In the genomic region with DNA sequence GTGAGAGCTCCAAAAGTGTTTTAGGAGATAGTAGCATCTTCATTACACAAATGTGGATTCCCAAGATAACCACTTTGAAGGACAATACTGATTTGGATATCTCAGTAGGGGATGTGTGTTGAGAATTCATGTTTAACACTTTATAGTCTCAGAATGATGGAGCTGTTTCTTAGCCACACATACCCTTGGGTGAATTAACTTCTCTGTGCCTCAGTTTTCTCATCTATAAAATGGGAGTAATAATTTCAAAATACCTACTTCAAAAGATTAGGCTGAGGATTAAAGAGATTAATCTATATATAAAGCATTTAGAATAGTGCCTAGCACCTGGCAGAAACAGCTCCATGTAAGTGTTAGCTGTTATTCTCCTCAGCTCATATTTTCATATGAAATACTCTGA, we compare ENCODE assay signal across 32 cellular contexts. TPM values are rescaled to one million over a fixed set of nuclear protein-coding genes. Genes with fewer than 3 reads are reported as not detected.
"Had no signal": no experiment of that assay in that cellular context is flagged by ENCODE, and none has a peak within 500 bp of the region (broad histone marks: within the 10 kb centered on the region; RNA-seq: fewer than 3 reads in every experiment).

No MANE protein-coding gene starts in this region.

- H3K27me3 ChIP-seq: ovary, spleen, suprapubic skin, testis, tibial nerve, upper lobe of left lung, vagina had no signal

- H3K27ac ChIP-seq: ovary, parathyroid adenoma, psoas muscle, spleen, suprapubic skin, testis, upper lobe of left lung, vagina had no signal

- H3K4me2 ChIP-seq: smooth muscle cell had no signal

- H3K36me3 Mint-ChIP-seq: naive thymus-derived CD8-positive, alpha-beta T cell; natural killer cell treated with Interleukin-12 subunit alpha and Interleukin-12 subunit beta and Interleukin-15 and Interleukin-18, amount 100 ng/mL, for 72 hours; stimulated activated memory B cell treated with anti-CD40 and anti-IgM and Interleukin-4, amounts not matched to agents 10 μg/mL and 1 μg/mL and 100 μg/mL, for 72 hours had no signal

- H3K79me2 ChIP-seq: parathyroid adenoma had no signal

- ATAC-seq: naive thymus-derived CD8-positive, alpha-beta T cell; natural killer cell treated with Interleukin-12 subunit alpha and Interleukin-12 subunit beta and Interleukin-15 and Interleukin-18, amount 100 ng/mL, for 72 hours; psoas muscle; right cardiac atrium; sciatic nerve; stimulated activated memory B cell treated with anti-CD40 and anti-IgM and Interleukin-4, amounts not matched to agents 10 μg/mL and 1 μg/mL and 100 μg/mL, for 72 hours; stimulated activated naive CD8-positive, alpha-beta T cell treated with anti-CD3 and anti-CD28 coated beads, Interleukin-15, amount 100 ng/mL, for 72 hours; stimulated activated naive CD8-positive, alpha-beta T cell treated with anti-CD3 and anti-CD28 coated beads, Interleukin-15, Interleukin-2, amounts not matched to agents 100 U/mL and 50 U/mL, for 24 hours had no signal

- H3K4me1 ChIP-seq: parathyroid adenoma, psoas muscle, suprapubic skin, testis, upper lobe of left lung, vagina had no signal

- H3K4me1 Mint-ChIP-seq: naive thymus-derived CD8-positive, alpha-beta T cell; nephron progenitor cell; neural crest cell; stimulated activated memory B cell treated with anti-CD40 and anti-IgM and Interleukin-4, amounts not matched to agents 10 μg/mL and 1 μg/mL and 100 μg/mL, for 72 hours; stimulated activated naive CD8-positive, alpha-beta T cell treated with anti-CD3 and anti-CD28 coated beads, Interleukin-15, amount 100 ng/mL, for 72 hours had no signal

- H3K27ac Mint-ChIP-seq: naive thymus-derived CD8-positive, alpha-beta T cell; natural killer cell treated with Interleukin-12 subunit alpha and Interleukin-12 subunit beta and Interleukin-15 and Interleukin-18, amount 100 ng/mL, for 72 hours; nephron progenitor cell; progenitor cell of endocrine pancreas; stimulated activated memory B cell treated with anti-CD40 and anti-IgM and Interleukin-4, amounts not matched to agents 10 μg/mL and 1 μg/mL and 100 μg/mL, for 72 hours; stimulated activated naive CD8-positive, alpha-beta T cell treated with anti-CD3 and anti-CD28 coated beads, Interleukin-15, amount 100 ng/mL, for 72 hours had no signal

- H3K9me3 Mint-ChIP-seq: naive thymus-derived CD8-positive, alpha-beta T cell; natural killer cell treated with Interleukin-12 subunit alpha and Interleukin-12 subunit beta and Interleukin-15 and Interleukin-18, amount 100 ng/mL, for 72 hours; nephron progenitor cell; neural crest cell; stimulated activated memory B cell treated with anti-CD40 and anti-IgM and Interleukin-4, amounts not matched to agents 10 μg/mL and 1 μg/mL and 100 μg/mL, for 72 hours; stimulated activated naive CD8-positive, alpha-beta T cell treated with anti-CD3 and anti-CD28 coated beads, Interleukin-15, amount 100 ng/mL, for 72 hours had no signal

- H3K4me3 Mint-ChIP-seq: naive thymus-derived CD8-positive, alpha-beta T cell; natural killer cell treated with Interleukin-12 subunit alpha and Interleukin-12 subunit beta and Interleukin-15 and Interleukin-18, amount 100 ng/mL, for 72 hours; nephron progenitor cell; neural crest cell; stimulated activated memory B cell treated with anti-CD40 and anti-IgM and Interleukin-4, amounts not matched to agents 10 μg/mL and 1 μg/mL and 100 μg/mL, for 72 hours; stimulated activated naive CD8-positive, alpha-beta T cell treated with anti-CD3 and anti-CD28 coated beads, Interleukin-15, amount 100 ng/mL, for 72 hours had no signal

- H3K9me3 ChIP-seq: ovary, spleen, suprapubic skin, testis, tibial nerve, upper lobe of left lung, vagina had no signal

- H3K36me3 ChIP-seq: ovary, tibial nerve had no signal

- FAIRE-seq: urothelium cell line had no signal

- H3K27me3 Mint-ChIP-seq: progenitor cell of endocrine pancreas; stimulated activated memory B cell treated with anti-CD40 and anti-IgM and Interleukin-4, amounts not matched to agents 10 μg/mL and 1 μg/mL and 100 μg/mL, for 72 hours; stimulated activated naive CD8-positive, alpha-beta T cell treated with anti-CD3 and anti-CD28 coated beads, Interleukin-15, amount 100 ng/mL, for 72 hours had no signal

- H3K9ac ChIP-seq: parathyroid adenoma had no signal

- DNase-seq: naive thymus-derived CD8-positive, alpha-beta T cell; nephron progenitor cell; occipital lobe; ovary; posterior cingulate gyrus; psoas muscle; right cardiac atrium; spleen; stimulated activated CD4-positive, alpha-beta T cell treated with anti-CD3 and anti-CD28 coated beads, Interleukin-12 subunit alpha, Interleukin-12 subunit beta, amount 100 ng/mL, for 4 hours; stimulated activated CD4-positive, alpha-beta T cell treated with anti-CD3 and anti-CD28 coated beads, Interleukin-1b, Interleukin-23, amount 100 ng/mL, for 48 hours; stimulated activated CD4-positive, alpha-beta T cell treated with anti-CD3 and anti-CD28 coated beads, Interleukin-4, amount 100 ng/mL, for 1 hour; stimulated activated CD4-positive, alpha-beta T cell treated with anti-CD3 and anti-CD28 coated beads, Interleukin-4, amount 100 ng/mL, for 4 hours; stimulated activated CD8-positive, alpha-beta memory T cell treated with anti-CD3 and anti-CD28 coated beads, Interleukin-4, amount 100 ng/mL, for 48 hours; stimulated activated naive CD4-positive, alpha-beta T cell; stimulated activated naive CD8-positive, alpha-beta T cell treated with anti-CD3 and anti-CD28 coated beads, Interleukin-15, amount 100 ng/mL, for 72 hours; stimulated activated naive CD8-positive, alpha-beta T cell treated with anti-CD3 and anti-CD28 coated beads, Interleukin-15, Interleukin-2, amounts not matched to agents 100 U/mL and 50 U/mL, for 24 hours; substantia nigra; testis; trophoblast cell; upper lobe of left lung had no signal

- H3K4me3 ChIP-seq: ovary, psoas muscle, skin epidermis, smooth muscle cell, spleen, suprapubic skin, testis, tibial nerve, upper lobe of left lung, vagina had no signal

- H2AFZ ChIP-seq: parathyroid adenoma had no signal

RNA-seq across cellular contexts. Expression of a gene that starts 19.0 kb away (rescaled TPM):
- polyA plus RNA-seq: naive thymus-derived CD8-positive, alpha-beta T cell had no signal

RNA-seq across cellular contexts. Expression of a gene that starts 38.6 kb away (rescaled TPM):
- total RNA-seq: naive thymus-derived CD8-positive, alpha-beta T cell; natural killer cell treated with Interleukin-12 subunit alpha and Interleukin-12 subunit beta and Interleukin-15 and Interleukin-18, amount 100 ng/mL, for 72 hours; occipital lobe; progenitor cell of endocrine pancreas had no signal
- polyA plus RNA-seq: naive thymus-derived CD8-positive, alpha-beta T cell; ovary had no signal

RNA-seq across cellular contexts. Expression of a gene that starts 48.9 kb away (rescaled TPM):
- total RNA-seq: natural killer cell treated with Interleukin-12 subunit alpha and Interleukin-12 subunit beta and Interleukin-15 and Interleukin-18, amount 100 ng/mL, for 72 hours had no signal
- polyA plus RNA-seq: naive thymus-derived CD8-positive, alpha-beta T cell had no signal
